In the genomic region with DNA sequence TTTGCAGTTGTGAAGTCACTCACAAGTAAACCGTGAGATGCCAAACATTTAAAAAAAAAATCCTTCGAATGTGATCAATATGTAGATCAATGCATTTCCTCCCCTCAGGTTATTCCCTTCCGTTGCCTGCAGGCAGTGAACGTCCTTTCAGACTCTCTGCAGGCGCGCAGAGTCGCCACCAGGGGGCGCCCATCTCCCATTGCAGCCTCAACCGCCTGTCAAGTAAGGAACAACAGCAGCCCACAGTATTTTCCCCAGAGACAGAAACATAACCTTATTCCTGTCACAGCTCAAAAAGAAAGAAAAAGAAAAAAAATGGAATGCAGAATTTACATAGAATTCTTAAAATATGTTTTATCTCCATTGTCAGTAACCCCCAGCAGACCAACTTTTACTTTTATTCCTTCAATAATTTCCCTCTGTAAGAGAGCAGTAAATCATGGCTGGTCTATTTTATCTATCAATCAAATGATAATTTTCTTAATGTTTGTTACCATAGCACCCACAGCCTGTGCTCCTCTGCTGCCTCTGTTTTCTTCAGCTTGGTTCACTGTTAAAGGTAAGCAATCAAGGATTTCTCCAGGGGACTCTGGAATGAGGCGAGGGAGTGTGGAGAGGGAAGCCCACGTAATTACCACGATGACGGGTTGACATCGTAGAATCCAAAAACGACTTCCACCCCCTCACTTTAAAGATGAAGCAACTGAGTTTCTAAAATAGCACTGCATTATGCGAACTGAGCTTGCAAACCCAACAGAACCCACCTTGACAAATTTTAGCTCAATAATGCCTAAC, we compare ENCODE assay signal across 8 cellular contexts.
DNase-seq lines count a peak whose midpoint lies in the region; ATAC-seq and TF ChIP-seq lines count a peak whose summit lies in the region.

No MANE protein-coding gene starts in this region.

- CTCF ChIA-PET in GM10248 (lab: Yijun Ruan, JAX), result interaction anchor here (0.6 to 8.2 kb wide), 12 partner anchors 9 to 954 kb away, joined by 3 to 79 read pairs (median 4); no protein-coding TSS in a partner anchor

- no peaks in the 10 kb centered on the region for H3K36me3 Mint-ChIP-seq in activated naive CD4-positive, alpha-beta T cell treated with anti-CD3 and anti-CD28 coated beads, Interleukin-2, amount 50 U/mL, for 72 hours

- POLR2A ChIA-PET in GM10248 (lab: Yijun Ruan, JAX), result no interaction called here

- no peaks in the 10 kb centered on the region for H3K9me3 Mint-ChIP-seq in activated naive CD4-positive, alpha-beta T cell treated with anti-CD3 and anti-CD28 coated beads, Interleukin-2, amount 50 U/mL, for 72 hours

- ATAC-seq in GM21825 (IDR thresholded peaks at IDR 0.05; ENCODE audit: unreplicated experiment), result peak; percentile 98
- ATAC-seq in activated naive CD4-positive, alpha-beta T cell treated with anti-CD3 and anti-CD28 coated beads, Interleukin-2, amount 50 U/mL, for 72 hours, result peak; percentile 62 to 83

- DNase-seq in GM10248 (ENCODE audit: extremely low spot score), result peak; percentile 71
- peak; percentile 23 for DNase-seq in KG1 (lab: John Stamatoyannopoulos, UW)
- peak; percentile 67 for DNase-seq in SK-MEL-5 (ENCODE audit: low read depth, low spot score)
- DNase-seq in activated naive CD4-positive, alpha-beta T cell treated with anti-CD3 and anti-CD28 coated beads, Interleukin-2, amount 50 U/mL, for 72 hours (ENCODE audit: low spot score in 2 of 2), result peak in 1 of 2 donors; percentile 68
- DNase-seq in cardiac septum (ENCODE audit: low spot score), result peak; percentile 82
- DNase-seq in retina, result peak; percentile 88
- DNase-seq in mesenteric fat pad (ENCODE audit: low spot score), result no peak

- intact Hi-C loops in cardiac septum (cut with DNase I), result loop anchor here (5.0 kb wide), 1 partner anchor 442 kb away; no protein-coding TSS in a partner anchor

- TF ChIP-seq CTCF in GM10248 (IDR thresholded peaks at IDR 0.05; ENCODE audit: control extremely low read depth, extremely low read depth, low read depth, missing control alignments), result peak; percentile 99

- H3K27ac Mint-ChIP-seq in activated naive CD4-positive, alpha-beta T cell treated with anti-CD3 and anti-CD28 coated beads, Interleukin-2, amount 50 U/mL, for 72 hours, result no peak overlapping the region

- in situ Hi-C loops in SK-MEL-5 (cut with HindIII; ENCODE audit: low pct_unique_long_range_greater_than_20kb, low sequenced_read_pairs), result no loop called here
